20 cellular contexts compared by ENCODE assay signal in genomic region chr12:18751866-18752265, GRCh38. TPM values are rescaled to one million over a fixed set of nuclear protein-coding genes. Genes with fewer than 3 reads are reported as not detected.
"Had no signal": no experiment of that assay in that cellular context is flagged by ENCODE, and none has a peak within 500 bp of the region (broad histone marks: within the 10 kb centered on the region; RNA-seq: fewer than 3 reads in every experiment).

No MANE protein-coding gene starts in this region.

- H3K27me3 Mint-ChIP-seq: activated naive CD4-positive, alpha-beta T cell treated with anti-CD3 and anti-CD28 coated beads, Interleukin-2, amount 50 U/mL, for 24 hours; naive B cell; stimulated activated naive B cell treated with anti-CD40 and anti-IgM and Interleukin-4, amounts not matched to agents 10 μg/mL and 1 μg/mL and 100 μg/mL, for 72 hours had no signal

- H3K27ac Mint-ChIP-seq: activated naive CD4-positive, alpha-beta T cell treated with anti-CD3 and anti-CD28 coated beads, Interleukin-2, amount 50 U/mL, for 24 hours; stimulated activated naive B cell treated with anti-CD40 and anti-IgM and Interleukin-4, amounts not matched to agents 10 μg/mL and 1 μg/mL and 100 μg/mL, for 72 hours had no signal

- H3K36me3 Mint-ChIP-seq: activated naive CD4-positive, alpha-beta T cell treated with anti-CD3 and anti-CD28 coated beads, Interleukin-2, amount 50 U/mL, for 24 hours; naive B cell; stimulated activated naive B cell treated with anti-CD40 and anti-IgM and Interleukin-4, amounts not matched to agents 10 μg/mL and 1 μg/mL and 100 μg/mL, for 72 hours had no signal

- H3K27me3 ChIP-seq: adrenal gland, esophagus muscularis mucosa, hepatocyte, pancreas, upper lobe of right lung had no signal

- H3K9me3 Mint-ChIP-seq: activated naive CD4-positive, alpha-beta T cell treated with anti-CD3 and anti-CD28 coated beads, Interleukin-2, amount 50 U/mL, for 24 hours; neural crest cell had no signal

- H3K4me3 ChIP-seq: adrenal gland, esophagus muscularis mucosa, hepatocyte, mucosa of descending colon, pancreas, upper lobe of right lung had no signal

- H3K79me2 ChIP-seq: hepatocyte had no signal

- H3K4me3 Mint-ChIP-seq: activated naive CD4-positive, alpha-beta T cell treated with anti-CD3 and anti-CD28 coated beads, Interleukin-2, amount 50 U/mL, for 24 hours; naive B cell; neural crest cell; stimulated activated naive B cell treated with anti-CD40 and anti-IgM and Interleukin-4, amounts not matched to agents 10 μg/mL and 1 μg/mL and 100 μg/mL, for 72 hours had no signal

- H3K4me2 ChIP-seq: hepatocyte had no signal

- DNase-seq: activated CD4-positive, alpha-beta T cell treated with anti-CD3 and anti-CD28 coated beads, Interleukin-2, amount 50 U/mL, for 48 hours; activated gamma-delta T cell; effector CD4-positive, alpha-beta T cell; left colon; mucosa of descending colon; naive B cell; stimulated activated naive B cell treated with anti-CD40 and anti-IgM and Interleukin-4, amounts not matched to agents 10 μg/mL and 1 μg/mL and 100 μg/mL, for 72 hours; T-helper 2 cell; upper lobe of right lung; WERI-Rb-1 had no signal

- H3K4me1 ChIP-seq: pancreas had no signal

- H3K9me3 ChIP-seq: adrenal gland, esophagus muscularis mucosa, mucosa of descending colon, pancreas, upper lobe of right lung had no signal

- H3K36me3 ChIP-seq: adrenal gland, esophagus muscularis mucosa, pancreas, upper lobe of right lung, WERI-Rb-1 had no signal

- H3K4me1 Mint-ChIP-seq: activated naive CD4-positive, alpha-beta T cell treated with anti-CD3 and anti-CD28 coated beads, Interleukin-2, amount 50 U/mL, for 24 hours; naive B cell; stimulated activated naive B cell treated with anti-CD40 and anti-IgM and Interleukin-4, amounts not matched to agents 10 μg/mL and 1 μg/mL and 100 μg/mL, for 72 hours had no signal

- H3K27ac ChIP-seq: hepatocyte, pancreas, upper lobe of right lung, WERI-Rb-1 had no signal

- ATAC-seq: left colon; mucosa of descending colon; stimulated activated naive B cell treated with anti-CD40 and anti-IgM and Interleukin-4, amounts not matched to agents 10 μg/mL and 1 μg/mL and 100 μg/mL, for 72 hours; upper lobe of right lung had no signal

- H2AFZ ChIP-seq: hepatocyte had no signal

RNA-seq across cellular contexts. Expression of gene CAPZA3, which starts 13.9 kb away (rescaled TPM):
- total RNA-seq: adrenal gland, cerebellum, endothelial cell of umbilical vein, esophagus muscularis mucosa, hepatocyte, left colon, mucosa of descending colon, neural crest cell, pancreas, pulmonary artery endothelial cell, upper lobe of right lung had no signal
- polyA plus RNA-seq: endothelial cell of umbilical vein, hepatocyte had no signal

RNA-seq across cellular contexts. Expression of gene PLCZ1, which starts 14.1 kb away (rescaled TPM):
- total RNA-seq: adrenal gland, endothelial cell of umbilical vein, hepatocyte, left colon, mucosa of descending colon, neural crest cell, pancreas, upper lobe of right lung had no signal
- polyA plus RNA-seq: adrenal gland, endothelial cell of umbilical vein, hepatocyte, pancreas, thymus had no signal
